23 cellular contexts compared by ENCODE assay signal in the genomic region with DNA sequence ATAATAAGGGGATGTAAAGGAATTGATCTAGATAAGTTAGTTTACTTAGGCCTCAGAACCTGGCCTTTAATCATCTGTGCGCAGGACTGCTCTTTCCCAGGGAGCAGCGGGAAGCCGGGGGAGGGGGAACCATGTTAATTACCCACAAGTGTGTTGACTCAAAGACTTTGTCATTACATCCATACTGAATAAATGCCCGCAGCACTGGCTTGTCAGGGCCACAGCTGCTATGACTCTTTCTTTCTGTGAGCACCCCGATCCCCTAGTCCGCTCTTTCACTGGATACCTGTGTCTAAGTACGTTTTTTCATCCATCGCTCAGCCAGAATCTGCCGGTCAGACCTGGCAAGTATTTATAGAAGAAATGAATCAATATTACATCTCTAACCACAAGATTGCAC.
A peak's percentile ranks its signal among the peaks of the same experiment; 100 is the strongest.
DNase-seq lines count a peak whose midpoint lies in the region; ATAC-seq and TF ChIP-seq lines count a peak whose summit lies in the region.
"Had no signal": no experiment of that assay in that cellular context is flagged by ENCODE, and none has a peak within 500 bp of the region (broad histone marks: within the 10 kb centered on the region; RNA-seq: fewer than 3 reads in every experiment).

No MANE protein-coding gene starts in this region.

- peaks cover 14% of the 10 kb centered on the region for H3K9me3 Mint-ChIP-seq in nephron progenitor cell
- no peaks in the 10 kb centered on the region for H3K9me3 Mint-ChIP-seq in activated naive CD8-positive, alpha-beta T cell treated with anti-CD3 and anti-CD28 coated beads, Interleukin-2, amount 50 U/mL, for 24 hours
- no peaks in the 10 kb centered on the region for H3K9me3 Mint-ChIP-seq in effector memory CD8-positive, alpha-beta T cell
- H3K9me3 Mint-ChIP-seq: activated B cell treated with CpG ODN at 0.5 μM for 24 hours; activated CD4-positive, alpha-beta memory T cell treated with anti-CD3 and anti-CD28 coated beads for 36 hours; activated naive CD4-positive, alpha-beta T cell treated with anti-CD3 and anti-CD28 coated beads for 36 hours; stimulated activated effector memory CD8-positive, alpha-beta T cell treated with anti-CD3 and anti-CD28 coated beads, Interleukin-12 subunit alpha, Interleukin-12 subunit beta, amount 100 ng/mL, for 72 hours had no signal

- no peaks in the 10 kb centered on the region for H3K27me3 Mint-ChIP-seq in nephron progenitor cell (ENCODE audit: low read depth, poor library complexity)
- peaks cover 2% of the 10 kb centered on the region for H3K27me3 Mint-ChIP-seq in activated naive CD8-positive, alpha-beta T cell treated with anti-CD3 and anti-CD28 coated beads, Interleukin-2, amount 50 U/mL, for 24 hours
- peaks cover 8 to 10% of the 10 kb centered on the region in 2 donors for H3K27me3 Mint-ChIP-seq in effector memory CD8-positive, alpha-beta T cell
- H3K27me3 Mint-ChIP-seq: activated CD4-positive, alpha-beta memory T cell treated with anti-CD3 and anti-CD28 coated beads for 36 hours had no signal

- H3K27ac ChIP-seq in Peyer's patch, result peak overlapping the region in 3 of 4 donors; percentile 29 to 88 (median 84)
- peak overlapping the region; percentile 14 for H3K27ac ChIP-seq in foreskin keratinocyte
- H3K27ac ChIP-seq: ascending aorta, neutrophil had no signal

- peaks cover 38% of the 10 kb centered on the region for H3K36me3 Mint-ChIP-seq in nephron progenitor cell (ENCODE audit: low read depth)
- H3K36me3 Mint-ChIP-seq in activated naive CD8-positive, alpha-beta T cell treated with anti-CD3 and anti-CD28 coated beads, Interleukin-2, amount 50 U/mL, for 24 hours (ENCODE audit: low read depth), result no peaks in the 10 kb centered on the region
- no peaks in the 10 kb centered on the region for H3K36me3 Mint-ChIP-seq in effector memory CD8-positive, alpha-beta T cell (ENCODE audit: insufficient read depth)
- H3K36me3 Mint-ChIP-seq: activated CD4-positive, alpha-beta memory T cell treated with anti-CD3 and anti-CD28 coated beads for 36 hours; stimulated activated effector memory CD8-positive, alpha-beta T cell treated with anti-CD3 and anti-CD28 coated beads, Interleukin-12 subunit alpha, Interleukin-12 subunit beta, amount 100 ng/mL, for 72 hours had no signal

- H3K4me3 ChIP-seq in Peyer's patch, result peak overlapping the region in 1 of 4 donors; percentile 8
- H3K4me3 ChIP-seq: ascending aorta, thyroid gland had no signal

- no peak for TF ChIP-seq POLR2A in Peyer's patch (IDR thresholded peaks at IDR 0.05)

- H3K4me1 Mint-ChIP-seq in nephron progenitor cell, result peaks cover 36% of the 10 kb centered on the region
- peaks cover 5% of the 10 kb centered on the region for H3K4me1 Mint-ChIP-seq in activated naive CD8-positive, alpha-beta T cell treated with anti-CD3 and anti-CD28 coated beads, Interleukin-2, amount 50 U/mL, for 24 hours
- peaks cover 0 to 4% of the 10 kb centered on the region in 2 donors for H3K4me1 Mint-ChIP-seq in effector memory CD8-positive, alpha-beta T cell (ENCODE audit: low read depth in 2 of 2)

- DNase-seq in ELF-1 (ENCODE audit: low read depth, low spot score) (peak; percentile 46), Peyer's patch (peak in 2 of 3 donors; percentile 79 to 84), foreskin keratinocyte (peak in 1 of 2 donors; percentile 59), nephron progenitor cell (no peak), middle frontal gyrus (ENCODE audit: extremely low spot score, low spot score) (no peak)
- DNase-seq in activated naive CD8-positive, alpha-beta T cell treated with anti-CD3 and anti-CD28 coated beads, Interleukin-2, amount 50 U/mL, for 24 hours, result no peak
- no peak for DNase-seq in effector memory CD8-positive, alpha-beta T cell
- DNase-seq: activated B cell treated with CpG ODN at 0.5 μM for 24 hours; activated CD4-positive, alpha-beta memory T cell treated with anti-CD3 and anti-CD28 coated beads for 36 hours; activated naive CD4-positive, alpha-beta T cell treated with anti-CD3 and anti-CD28 coated beads for 36 hours; activated T-cell treated with anti-CD3 and anti-CD28 coated beads, Interleukin-2, amount 50 U/mL, for 1 hour; AML-193; EL; hypothalamus; Kasumi-1; kidney glomerular epithelial cell; NCI-H1105 treated with DMSO at 0.1 percent for 48 hours; NCI-H510A treated with DMSO at 0.1 percent for 48 hours; stimulated activated CD4-positive, alpha-beta T cell treated with anti-CD3 and anti-CD28 coated beads, Interleukin-15, amount 100 ng/mL, for 24 hours had no signal

- H3K27me3 ChIP-seq in Peyer's patch (no peaks in the 10 kb centered on the region), foreskin keratinocyte (no peaks in the 10 kb centered on the region)
- H3K27me3 ChIP-seq: ascending aorta, neutrophil, thyroid gland had no signal

- no peaks in the 10 kb centered on the region for H3K36me3 ChIP-seq in Peyer's patch
- H3K36me3 ChIP-seq: ascending aorta, neutrophil, thyroid gland had no signal

- H3K4me1 ChIP-seq in Peyer's patch, result peaks cover 0 to 21% (median 1%) of the 10 kb centered on the region in 4 donors
- H3K4me1 ChIP-seq in foreskin keratinocyte, result peaks cover 38% of the 10 kb centered on the region

- peak overlapping the region; percentile 18 for H3K27ac Mint-ChIP-seq in nephron progenitor cell
- H3K27ac Mint-ChIP-seq in activated naive CD8-positive, alpha-beta T cell treated with anti-CD3 and anti-CD28 coated beads, Interleukin-2, amount 50 U/mL, for 24 hours, result no peak overlapping the region
- H3K27ac Mint-ChIP-seq in effector memory CD8-positive, alpha-beta T cell, result no peak overlapping the region
- H3K27ac Mint-ChIP-seq: activated B cell treated with CpG ODN at 0.5 μM for 24 hours; activated CD4-positive, alpha-beta memory T cell treated with anti-CD3 and anti-CD28 coated beads for 36 hours; activated naive CD4-positive, alpha-beta T cell treated with anti-CD3 and anti-CD28 coated beads for 36 hours; stimulated activated effector memory CD8-positive, alpha-beta T cell treated with anti-CD3 and anti-CD28 coated beads, Interleukin-12 subunit alpha, Interleukin-12 subunit beta, amount 100 ng/mL, for 72 hours had no signal

- H3K4me3 Mint-ChIP-seq in nephron progenitor cell, result no peak overlapping the region
- no peak overlapping the region for H3K4me3 Mint-ChIP-seq in activated naive CD8-positive, alpha-beta T cell treated with anti-CD3 and anti-CD28 coated beads, Interleukin-2, amount 50 U/mL, for 24 hours
- H3K4me3 Mint-ChIP-seq in effector memory CD8-positive, alpha-beta T cell, result no peak overlapping the region
- H3K4me3 Mint-ChIP-seq: activated B cell treated with CpG ODN at 0.5 μM for 24 hours; activated CD4-positive, alpha-beta memory T cell treated with anti-CD3 and anti-CD28 coated beads for 36 hours; activated naive CD4-positive, alpha-beta T cell treated with anti-CD3 and anti-CD28 coated beads for 36 hours; stimulated activated effector memory CD8-positive, alpha-beta T cell treated with anti-CD3 and anti-CD28 coated beads, Interleukin-12 subunit alpha, Interleukin-12 subunit beta, amount 100 ng/mL, for 72 hours had no signal

- ATAC-seq in foreskin keratinocyte, result peak; percentile 58
- no peak for ATAC-seq in activated naive CD8-positive, alpha-beta T cell treated with anti-CD3 and anti-CD28 coated beads, Interleukin-2, amount 50 U/mL, for 24 hours
- ATAC-seq in effector memory CD8-positive, alpha-beta T cell (replicated peaks), result no peak
- ATAC-seq: stimulated activated effector memory CD8-positive, alpha-beta T cell treated with anti-CD3 and anti-CD28 coated beads, Interleukin-12 subunit alpha, Interleukin-12 subunit beta, amount 100 ng/mL, for 72 hours had no signal

- TF ChIP-seq CTCF in Peyer's patch (IDR thresholded peaks at IDR 0.05), result no peak
- no peak for TF ChIP-seq CTCF in foreskin keratinocyte (conservative IDR thresholded peaks at IDR 0.05)
- TF ChIP-seq CTCF in nephron progenitor cell (IDR thresholded peaks at IDR 0.05), result no peak

- no peaks in the 10 kb centered on the region for H3K9me3 ChIP-seq in Peyer's patch
- H3K9me3 ChIP-seq: ascending aorta, neutrophil, thyroid gland had no signal

Comparison
In these comparisons a context has a peak if more than half of its experiments do, and no peak if none do; other contexts are left out.
1. DNase-seq: peak in ELF-1 (single experiment) and Peyer's patch (2 of 3); none in nephron progenitor cell (single experiment), activated naive CD8-positive, alpha-beta T cell treated with anti-CD3 and anti-CD28 coated beads, Interleukin-2, amount 50 U/mL, for 24 hours (single experiment), effector memory CD8-positive, alpha-beta T cell (0 of 3) and middle frontal gyrus (single experiment).